2 cellular contexts compared by ENCODE assay signal in genomic region chr17:10756146-10756545, GRCh38.
TF ChIP-seq lines count a peak whose summit lies in the region.

No MANE protein-coding gene starts in this region.

TF ChIP-seq in H1, 55 proteins besides CTCF, POLR2A, EP300 and RAD21:
- TF ChIP-seq SIRT6 (IDR thresholded peaks at IDR 0.05; ENCODE audit: low read length) (no peak), EGR1 (IDR thresholded peaks at IDR 0.05; ENCODE audit: borderline replicate concordance, low read depth, low read length) (no peak), PHF8 (conservative IDR thresholded peaks at IDR 0.05; ENCODE audit: low read depth, low read length) (no peak), CREB1 (IDR thresholded peaks at IDR 0.05) (no peak), SIN3A (conservative IDR thresholded peaks at IDR 0.05 in 1 of 2, IDR thresholded peaks at IDR 0.05 in 1 of 2; ENCODE audit: low read depth in 1 of 2, low read length in 2 of 2) (no peak), CEBPB (IDR thresholded peaks at IDR 0.05; ENCODE audit: low read depth, low read length) (no peak), ZNF274 (IDR thresholded peaks at IDR 0.05; ENCODE audit: borderline replicate concordance, extremely low read depth, low read length) (no peak), GABPA (IDR thresholded peaks at IDR 0.05; ENCODE audit: borderline replicate concordance, insufficient read depth, low read length) (no peak), TEAD4 (IDR thresholded peaks at IDR 0.05; ENCODE audit: low read depth, low read length) (no peak), ATF2 (IDR thresholded peaks at IDR 0.05; ENCODE audit: low read length) (no peak)

TF ChIP-seq in SK-N-SH, 30 proteins besides CTCF, POLR2A, EP300 and RAD21:
- TF ChIP-seq RFX5 (IDR thresholded peaks at IDR 0.05; ENCODE audit: low read length): no peak
TF ChIP-seq in SK-N-SH: peak in this region for 0.
